ENCODE assay signal across 10 cellular contexts in the genomic region with DNA sequence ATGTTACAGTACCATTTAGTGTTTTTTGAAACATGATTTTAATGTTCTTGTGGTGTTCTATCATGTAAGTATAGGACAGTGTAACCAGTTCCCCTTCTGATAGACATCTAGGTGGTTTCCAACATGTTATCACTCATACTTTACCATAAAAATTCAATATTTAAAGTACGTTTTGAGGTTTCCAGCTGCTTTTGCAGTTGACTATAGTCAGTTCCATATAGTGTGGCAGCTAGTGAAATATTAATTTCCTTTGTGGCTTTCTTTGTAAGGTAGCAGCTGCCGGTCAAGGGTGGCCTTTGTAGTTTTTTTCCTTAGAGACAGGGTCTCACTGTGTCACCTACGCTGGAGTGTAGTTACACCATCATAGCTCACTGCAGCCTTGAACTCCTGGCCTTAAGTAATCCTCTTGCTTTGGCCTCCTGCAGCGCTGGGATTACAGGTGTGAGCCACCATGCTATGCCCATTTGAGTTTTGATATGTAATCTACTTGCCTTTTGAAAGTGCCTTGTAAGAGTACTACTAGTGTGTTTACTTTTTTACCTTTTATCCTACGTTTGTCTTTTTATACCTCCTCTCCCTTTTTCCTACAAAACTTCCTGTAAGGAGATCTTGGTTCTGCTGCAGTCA.
DNase-seq lines count a peak whose midpoint lies in the region; ATAC-seq and TF ChIP-seq lines count a peak whose summit lies in the region.
"Had no signal": no experiment of that assay in that cellular context is flagged by ENCODE, and none has a peak within 500 bp of the region (broad histone marks: within the 10 kb centered on the region; RNA-seq: fewer than 3 reads in every experiment).

No MANE protein-coding gene starts in this region.

- H3K9me3 Mint-ChIP-seq in activated naive CD8-positive, alpha-beta T cell treated with anti-CD3 and anti-CD28 coated beads, Interleukin-2, amount 50 U/mL, for 24 hours = no peaks in the 10 kb centered on the region
- no peaks in the 10 kb centered on the region for H3K9me3 Mint-ChIP-seq in CD14-positive monocyte

- no peaks in the 10 kb centered on the region for H3K36me3 Mint-ChIP-seq in activated naive CD8-positive, alpha-beta T cell treated with anti-CD3 and anti-CD28 coated beads, Interleukin-2, amount 50 U/mL, for 24 hours (ENCODE audit: low read depth)
- H3K36me3 Mint-ChIP-seq in CD14-positive monocyte = peaks cover 0 to 3% of the 10 kb centered on the region in 2 donors

- H3K27me3 Mint-ChIP-seq in activated naive CD8-positive, alpha-beta T cell treated with anti-CD3 and anti-CD28 coated beads, Interleukin-2, amount 50 U/mL, for 24 hours = peaks cover 2% of the 10 kb centered on the region
- H3K27me3 Mint-ChIP-seq in CD14-positive monocyte (ENCODE audit: low read depth in 3 of 3) = peaks cover 0 to 1% (median 0%) of the 10 kb centered on the region in 3 donors

- H3K4me3 Mint-ChIP-seq in activated naive CD8-positive, alpha-beta T cell treated with anti-CD3 and anti-CD28 coated beads, Interleukin-2, amount 50 U/mL, for 24 hours = no peak overlapping the region
- no peak overlapping the region for H3K4me3 Mint-ChIP-seq in CD14-positive monocyte

- H3K27ac Mint-ChIP-seq in activated naive CD8-positive, alpha-beta T cell treated with anti-CD3 and anti-CD28 coated beads, Interleukin-2, amount 50 U/mL, for 24 hours = peak overlapping the region; percentile 80
- H3K27ac Mint-ChIP-seq in CD14-positive monocyte = no peak overlapping the region

- peak; percentile 74 for ATAC-seq in GM18498 (IDR thresholded peaks at IDR 0.05; ENCODE audit: unreplicated experiment)
- peak; percentile 82 for ATAC-seq in GM19468 (IDR thresholded peaks at IDR 0.05; ENCODE audit: extremely low read depth, unreplicated experiment)
- ATAC-seq in HG03095 (IDR thresholded peaks at IDR 0.05; ENCODE audit: unreplicated experiment) = peak; percentile 53
- peak; percentile 73 for ATAC-seq in activated naive CD8-positive, alpha-beta T cell treated with anti-CD3 and anti-CD28 coated beads, Interleukin-2, amount 50 U/mL, for 24 hours

- in situ Hi-C loops in G401 (cut with HindIII; ENCODE audit: low sequenced_read_pairs) = no loop called here

- no peak for TF ChIP-seq CTCF in CD14-positive monocyte (IDR thresholded peaks at IDR 0.05)

- no peak for DNase-seq in activated naive CD8-positive, alpha-beta T cell treated with anti-CD3 and anti-CD28 coated beads, Interleukin-2, amount 50 U/mL, for 24 hours
- DNase-seq in CD14-positive monocyte (ENCODE audit: low spot score) = no peak
- DNase-seq in occipital lobe (lab: John Stamatoyannopoulos, UW) = no peak
- no peak for DNase-seq in G401 (ENCODE audit: low spot score)
- DNase-seq in NCI-H2107 treated with DMSO at 0.1 percent for 48 hours (lab: John Stamatoyannopoulos, UW; ENCODE audit: unreplicated experiment) = no peak
- DNase-seq: midbrain, NCI-H446 had no signal

- intact Hi-C loops in CD14-positive monocyte (cut with micrococcal nuclease) = no loop called here

- peaks cover 59% of the 10 kb centered on the region for H3K4me1 Mint-ChIP-seq in activated naive CD8-positive, alpha-beta T cell treated with anti-CD3 and anti-CD28 coated beads, Interleukin-2, amount 50 U/mL, for 24 hours
- H3K4me1 Mint-ChIP-seq in CD14-positive monocyte = peaks cover 17% of the 10 kb centered on the region
